17 cellular contexts compared by ENCODE assay signal in the genomic region with DNA sequence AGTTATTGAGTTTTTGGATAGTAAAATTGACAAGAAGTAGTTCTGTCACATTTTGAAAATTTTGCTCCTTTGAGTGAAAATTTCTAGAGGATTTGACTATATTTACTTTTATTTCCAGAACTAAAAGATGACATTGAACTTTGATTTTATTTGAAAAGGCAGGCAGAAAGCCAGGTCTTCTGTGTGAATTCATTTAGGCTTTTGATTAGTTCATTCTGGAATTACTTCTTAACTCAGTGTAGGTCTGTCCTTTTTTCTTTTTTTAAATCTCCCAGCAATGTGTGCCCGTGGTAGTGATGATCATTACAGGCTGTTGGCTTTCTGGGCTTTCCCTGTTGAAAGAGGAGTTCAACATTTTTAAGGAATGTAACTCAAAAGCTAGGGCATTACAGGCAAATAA. TPM values are rescaled to one million over a fixed set of nuclear protein-coding genes. Genes with fewer than 3 reads are reported as not detected.
DNase-seq lines count a peak whose midpoint lies in the region; ATAC-seq and TF ChIP-seq lines count a peak whose summit lies in the region.
"Had no signal": no experiment of that assay in that cellular context is flagged by ENCODE, and none has a peak within 500 bp of the region (broad histone marks: within the 10 kb centered on the region; RNA-seq: fewer than 3 reads in every experiment).

No MANE protein-coding gene starts in this region.

- peak overlapping the region; percentile 32 for H3K27ac Mint-ChIP-seq in activated naive CD4-positive, alpha-beta T cell treated with anti-CD3 and anti-CD28 coated beads, Interleukin-2, amount 50 U/mL, for 24 hours
- H3K27ac Mint-ChIP-seq in naive thymus-derived CD8-positive, alpha-beta T cell, result peak overlapping the region in 6 of 10 donors; percentile 32 to 83 (median 60)

- no peak overlapping the region for H3K4me3 Mint-ChIP-seq in activated naive CD4-positive, alpha-beta T cell treated with anti-CD3 and anti-CD28 coated beads, Interleukin-2, amount 50 U/mL, for 24 hours
- H3K4me3 Mint-ChIP-seq in naive thymus-derived CD8-positive, alpha-beta T cell, result no peak overlapping the region

- no peaks in the 10 kb centered on the region for H3K27me3 Mint-ChIP-seq in activated naive CD4-positive, alpha-beta T cell treated with anti-CD3 and anti-CD28 coated beads, Interleukin-2, amount 50 U/mL, for 24 hours
- no peaks in the 10 kb centered on the region for H3K27me3 Mint-ChIP-seq in naive thymus-derived CD8-positive, alpha-beta T cell

- no peaks in the 10 kb centered on the region for H3K27me3 ChIP-seq in adrenal gland
- no peaks in the 10 kb centered on the region for H3K27me3 ChIP-seq in thyroid gland
- H3K27me3 ChIP-seq: BLaER1 treated with 17β-estradiol and CSF1 and Interleukin-3, amounts not matched to agents 10 nM and 100 nM had no signal

- intact Hi-C loops in adrenal gland (cut with DNase I) (loop anchor here in 1 of 2 donors (10.0 kb wide), 1 partner anchor 50 kb away; the partner anchor contains the start of gene MACO1), thyroid gland (cut with DNase I) (no loop called here)

- peaks cover 8% of the 10 kb centered on the region for H3K36me3 Mint-ChIP-seq in activated naive CD4-positive, alpha-beta T cell treated with anti-CD3 and anti-CD28 coated beads, Interleukin-2, amount 50 U/mL, for 24 hours
- peaks cover 0 to 63% (median 9%) of the 10 kb centered on the region in 3 donors for H3K36me3 Mint-ChIP-seq in naive thymus-derived CD8-positive, alpha-beta T cell

- peak overlapping the region in 4 of 5 donors; percentile 14 to 71 (median 32) for H3K27ac ChIP-seq in adrenal gland
- peak overlapping the region in 2 of 3 donors; percentile 33 to 57 for H3K27ac ChIP-seq in thyroid gland
- H3K27ac ChIP-seq: 22Rv1; BLaER1 treated with 17β-estradiol and CSF1 and Interleukin-3, amounts not matched to agents 10 nM and 100 nM had no signal

- H3K4me1 Mint-ChIP-seq in activated naive CD4-positive, alpha-beta T cell treated with anti-CD3 and anti-CD28 coated beads, Interleukin-2, amount 50 U/mL, for 24 hours, result peaks cover 35% of the 10 kb centered on the region
- H3K4me1 Mint-ChIP-seq in naive thymus-derived CD8-positive, alpha-beta T cell, result peaks cover 8 to 33% (median 13%) of the 10 kb centered on the region in 4 donors

- H3K4me1 ChIP-seq in adrenal gland (replicated peaks in 1 of 2) (peaks cover 13 to 51% of the 10 kb centered on the region in 2 donors), thyroid gland (peaks cover 12 to 17% of the 10 kb centered on the region in 2 donors)

- TF ChIP-seq POLR2A in adrenal gland (IDR thresholded peaks at IDR 0.05), result no peak
- no peak for TF ChIP-seq POLR2A in thyroid gland (IDR thresholded peaks at IDR 0.05)

- DNase-seq in activated naive CD4-positive, alpha-beta T cell (lab: John Stamatoyannopoulos, UW), result no peak
- DNase-seq in adrenal gland (no peak), thyroid gland (no peak), GM19238 (ENCODE audit: insufficient read length, low spot score) (no peak)
- no peak for DNase-seq in naive thymus-derived CD8-positive, alpha-beta T cell
- DNase-seq in activated naive CD4-positive, alpha-beta T cell treated with Interleukin-2 at 50 U/mL for 16 hours, result no peak
- no peak for DNase-seq in stimulated activated naive CD4-positive, alpha-beta T cell (lab: John Stamatoyannopoulos, UW)
- DNase-seq: H7, NCI-H146, NCI-H2081 treated with DMSO at 0.1 percent for 48 hours, NCI-H2227 treated with DMSO at 0.1 percent for 48 hours, NCI-H524 treated with DMSO at 0.1 percent for 48 hours, OCI-M1, RPMI8226 had no signal

- POLR2A ChIA-PET in naive thymus-derived CD8-positive, alpha-beta T cell (lab: Charles Lee), result interaction anchor here (1.4 kb wide), 1 partner anchor 15 kb away, joined by 5 read pairs; no protein-coding TSS in a partner anchor

- 28 to 47% (median 40%) methylated on average over 1 of the region's 1 CpG for WGBS in adrenal gland, 4 donors
- 69 to 77% methylated on average over 1 of the region's 1 CpG for WGBS in thyroid gland, 2 donors

- no peak for ATAC-seq in naive thymus-derived CD8-positive, alpha-beta T cell

- TF ChIP-seq CTCF in adrenal gland (IDR thresholded peaks at IDR 0.05), result no peak
- TF ChIP-seq CTCF in thyroid gland (IDR thresholded peaks at IDR 0.05), result no peak

- peaks cover 0 to 11% of the 10 kb centered on the region in 2 donors for H3K36me3 ChIP-seq in adrenal gland (replicated peaks in 1 of 2)
- peaks cover 8 to 17% of the 10 kb centered on the region in 2 donors for H3K36me3 ChIP-seq in thyroid gland

- H3K9me3 ChIP-seq in adrenal gland (replicated peaks in 1 of 3), result no peaks in the 10 kb centered on the region
- H3K9me3 ChIP-seq in thyroid gland, result no peaks in the 10 kb centered on the region
- H3K9me3 ChIP-seq: BLaER1 treated with 17β-estradiol and CSF1 and Interleukin-3, amounts not matched to agents 10 nM and 100 nM had no signal

- no peaks in the 10 kb centered on the region for H3K9me3 Mint-ChIP-seq in activated naive CD4-positive, alpha-beta T cell treated with anti-CD3 and anti-CD28 coated beads, Interleukin-2, amount 50 U/mL, for 24 hours
- H3K9me3 Mint-ChIP-seq in naive thymus-derived CD8-positive, alpha-beta T cell, result no peaks in the 10 kb centered on the region

- H3K4me3 ChIP-seq in adrenal gland (no peak overlapping the region), thyroid gland (replicated peaks in 1 of 3) (no peak overlapping the region)
- H3K4me3 ChIP-seq: BLaER1 treated with 17β-estradiol and CSF1 and Interleukin-3, amounts not matched to agents 10 nM and 100 nM had no signal

RNA-seq across cellular contexts. Expression of gene MACO1, which starts 53.8 kb away (rescaled TPM):
- total RNA-seq in adrenal gland (10 to 100 TPM; 25.2 to 48.4 (median 29.6) TPM), thyroid gland (10 to 100 TPM; 25.6 to 31.8 (median 28.7) TPM)
- polyA plus RNA-seq in adrenal gland, result 10 to 100 TPM; 15.1 to 45.4 (median 20.7) TPM
- 10 to 100 TPM; 26.9 to 28.0 TPM for total RNA-seq in naive thymus-derived CD8-positive, alpha-beta T cell
- 1 to 10 TPM; 7.6 to 8.8 (median 7.6) TPM for polyA plus RNA-seq in naive thymus-derived CD8-positive, alpha-beta T cell

RNA-seq across cellular contexts. Expression of gene LDLRAP1, which starts 58.9 kb away (rescaled TPM):
- total RNA-seq in adrenal gland (10 to 100 TPM; 26.3 to 39.1 (median 29.0) TPM), thyroid gland (10 to 100 TPM; 25.1 to 40.9 (median 34.4) TPM)
- 10 to 100 TPM; 19.0 to 25.6 (median 21.4) TPM for polyA plus RNA-seq in adrenal gland
- 100 to 1,000 TPM; 361 to 364 TPM for total RNA-seq in naive thymus-derived CD8-positive, alpha-beta T cell
- polyA plus RNA-seq in naive thymus-derived CD8-positive, alpha-beta T cell, result 100 to 1,000 TPM; 387 to 877 (median 421) TPM

Comparison
In these comparisons a context has a peak if more than half of its experiments do, and no peak if none do; other contexts are left out.
1. RNA of gene LDLRAP1, which starts 58.9 kb away (total RNA-seq): 361 to 364 TPM in naive thymus-derived CD8-positive, alpha-beta T cell; 25.1 to 40.9 TPM in thyroid gland and 26.3 to 39.1 TPM in adrenal gland; every median in the first group is over 4 times any median in the second.